10 cellular contexts compared by ENCODE assay signal in genomic region chr6:9140181-9140580, GRCh38.
A peak's percentile ranks its signal among the peaks of the same experiment; 100 is the strongest.
DNase-seq lines count a peak whose midpoint lies in the region; ATAC-seq and TF ChIP-seq lines count a peak whose summit lies in the region.
"Had no signal": no experiment of that assay in that cellular context is flagged by ENCODE, and none has a peak within 500 bp of the region (broad histone marks: within the 10 kb centered on the region; RNA-seq: fewer than 3 reads in every experiment).

No MANE protein-coding gene starts in this region.

- H3K4me1 Mint-ChIP-seq in MCF 10A (ENCODE audit: insufficient read depth, unreplicated experiment), result peaks cover 40% of the 10 kb centered on the region
- no peaks in the 10 kb centered on the region for H3K4me1 Mint-ChIP-seq in activated naive CD8-positive, alpha-beta T cell treated with anti-CD3 and anti-CD28 coated beads, Interleukin-2, amount 50 U/mL, for 24 hours
- H3K4me1 Mint-ChIP-seq: activated naive CD8-positive, alpha-beta T cell treated with anti-CD3 and anti-CD28 coated beads for 36 hours had no signal

- H3K9me3 ChIP-seq in GM23248 (ENCODE audit: low read depth), result no peaks in the 10 kb centered on the region
- H3K9me3 ChIP-seq in osteoblast (ENCODE audit: low read depth, low read length), result no peaks in the 10 kb centered on the region

- peak overlapping the region; percentile 61 for H3K4me2 ChIP-seq in GM23248 (ENCODE audit: unreplicated experiment)
- peak overlapping the region; percentile 34 for H3K4me2 ChIP-seq in osteoblast (ENCODE audit: insufficient read depth, low read length)

- no peaks in the 10 kb centered on the region for H3K27me3 Mint-ChIP-seq in MCF 10A (ENCODE audit: insufficient read depth, unreplicated experiment)
- peaks cover 1% of the 10 kb centered on the region for H3K27me3 Mint-ChIP-seq in activated naive CD8-positive, alpha-beta T cell treated with anti-CD3 and anti-CD28 coated beads, Interleukin-2, amount 50 U/mL, for 24 hours
- H3K27me3 Mint-ChIP-seq: activated naive CD8-positive, alpha-beta T cell treated with anti-CD3 and anti-CD28 coated beads for 36 hours had no signal

- no TSS peak for BruUV-seq in MCF 10A (replicated peaks; lab: Mats Ljungman, UMichigan)

- 16 to 19% methylated on average over 8 of the region's 8 CpGs for WGBS in GM23248 (ENCODE audit: low coverage in 1 of 2, low lambda C conversion rate in 2 of 2, missing lambda C conversion rate in 2 of 2), 2 experiments

- H3K36me3 ChIP-seq in GM23248 (ENCODE audit: low read depth) (no peaks in the 10 kb centered on the region), osteoblast (ENCODE audit: insufficient read depth, low read length) (no peaks in the 10 kb centered on the region)

- H4K20me1 ChIP-seq in GM23248 (ENCODE audit: insufficient read depth) (no peaks in the 10 kb centered on the region), osteoblast (ENCODE audit: insufficient read depth, low read length) (no peaks in the 10 kb centered on the region)

- in situ Hi-C loops in GM23248 (cut with MboI), result no loop called here

- DNase-seq in GM23248, result peak; percentile 44
- DNase-seq in NCI-H2171 (lab: John Stamatoyannopoulos, UW), result peak; percentile 86
- peak; percentile 74 for DNase-seq in MCF 10A (ENCODE audit: unreplicated experiment)
- no peak for DNase-seq in osteoblast (ENCODE audit: insufficient read length, low spot score, missing footprints)
- DNase-seq in left ventricle myocardium superior, result no peak
- DNase-seq in stimulated activated CD4-positive, alpha-beta T cell treated with anti-CD3 and anti-CD28 coated beads, Interleukin-4, amount 100 ng/mL, for 4 hours, result no peak
- no peak for DNase-seq in activated naive CD8-positive, alpha-beta T cell treated with anti-CD3 and anti-CD28 coated beads, Interleukin-2, amount 50 U/mL, for 24 hours
- DNase-seq: activated naive CD8-positive, alpha-beta T cell treated with anti-CD3 and anti-CD28 coated beads for 36 hours had no signal

- intact Hi-C loops in MCF 10A (cut with micrococcal nuclease), result loop anchor here (10.0 kb wide), 1 partner anchor 1275 kb away; the partner anchor contains the start of gene TFAP2A
- intact Hi-C loops in left ventricle myocardium superior (cut with micrococcal nuclease), result no loop called here

- H3F3A ChIP-seq in GM23248 (ENCODE audit: insufficient read depth), result peaks cover 29% of the 10 kb centered on the region

- H3K27ac ChIP-seq in GM23248, result peak overlapping the region; percentile 46
- H3K27ac ChIP-seq in osteoblast (ENCODE audit: low read depth, low read length), result no peak overlapping the region

- CTCF ChIA-PET in MCF 10A (lab: Yijun Ruan, JAX), result interaction anchor here (0.6 to 0.7 kb wide), 2 partner anchors 107 to 600 kb away, joined by 3 to 4 read pairs; no protein-coding TSS in a partner anchor

- no peaks in the 10 kb centered on the region for H3K36me3 Mint-ChIP-seq in MCF 10A (ENCODE audit: insufficient read depth, unreplicated experiment)
- no peaks in the 10 kb centered on the region for H3K36me3 Mint-ChIP-seq in activated naive CD8-positive, alpha-beta T cell treated with anti-CD3 and anti-CD28 coated beads, Interleukin-2, amount 50 U/mL, for 24 hours (ENCODE audit: low read depth)
- H3K36me3 Mint-ChIP-seq: activated naive CD8-positive, alpha-beta T cell treated with anti-CD3 and anti-CD28 coated beads for 36 hours had no signal

- H3K9me3 Mint-ChIP-seq in MCF 10A (ENCODE audit: unreplicated experiment), result peaks cover 8% of the 10 kb centered on the region
- peaks cover 7% of the 10 kb centered on the region for H3K9me3 Mint-ChIP-seq in activated naive CD8-positive, alpha-beta T cell treated with anti-CD3 and anti-CD28 coated beads, Interleukin-2, amount 50 U/mL, for 24 hours
- H3K9me3 Mint-ChIP-seq: activated naive CD8-positive, alpha-beta T cell treated with anti-CD3 and anti-CD28 coated beads for 36 hours had no signal

- no peak overlapping the region for H2AFZ ChIP-seq in GM23248
- no peak overlapping the region for H2AFZ ChIP-seq in osteoblast (ENCODE audit: low read length)

- H3K4me1 ChIP-seq in GM23248 (ENCODE audit: insufficient read depth) (peaks cover 29% of the 10 kb centered on the region), osteoblast (ENCODE audit: insufficient read depth, low read length) (peaks cover 19% of the 10 kb centered on the region)

- H3K79me2 ChIP-seq in GM23248 (ENCODE audit: insufficient read depth) (no peaks in the 10 kb centered on the region), osteoblast (ENCODE audit: insufficient read depth, low read length) (no peaks in the 10 kb centered on the region)

- POLR2A ChIA-PET in MCF 10A (lab: Yijun Ruan, JAX), result interaction anchor here (0.6 to 5.5 kb wide), 15 partner anchors 12 to 1281 kb away, joined by 3 to 43 read pairs (median 5); partner anchors contain the start of gene EEF1E1

- H3K4me3 Mint-ChIP-seq in MCF 10A (ENCODE audit: unreplicated experiment), result peak overlapping the region; percentile 54
- H3K4me3 Mint-ChIP-seq in activated naive CD8-positive, alpha-beta T cell treated with anti-CD3 and anti-CD28 coated beads, Interleukin-2, amount 50 U/mL, for 24 hours, result no peak overlapping the region
- H3K4me3 Mint-ChIP-seq: activated naive CD8-positive, alpha-beta T cell treated with anti-CD3 and anti-CD28 coated beads for 36 hours; WTC11 had no signal

- H3K4me3 ChIP-seq in GM23248 (peak overlapping the region; percentile 39), osteoblast (ENCODE audit: insufficient read depth, low read length) (peak overlapping the region; percentile 7)

- ATAC-seq in GM18873 (IDR thresholded peaks at IDR 0.05; ENCODE audit: low FRiP score, unreplicated experiment) (no peak), left ventricle myocardium superior (no peak)
- no peak for ATAC-seq in activated naive CD8-positive, alpha-beta T cell treated with anti-CD3 and anti-CD28 coated beads, Interleukin-2, amount 50 U/mL, for 24 hours
- ATAC-seq: WTC11 had no signal

- peak overlapping the region; percentile 76 for H3K27ac Mint-ChIP-seq in MCF 10A (ENCODE audit: low read depth, unreplicated experiment)
- no peak overlapping the region for H3K27ac Mint-ChIP-seq in activated naive CD8-positive, alpha-beta T cell treated with anti-CD3 and anti-CD28 coated beads, Interleukin-2, amount 50 U/mL, for 24 hours
- H3K27ac Mint-ChIP-seq: activated naive CD8-positive, alpha-beta T cell treated with anti-CD3 and anti-CD28 coated beads for 36 hours; WTC11 had no signal

- H3K9me2 ChIP-seq in GM23248 (ENCODE audit: insufficient read depth), result no peaks in the 10 kb centered on the region

- H3K9ac ChIP-seq in GM23248, result peak overlapping the region; percentile 46; the same call in 1 of the 2 replicates

- TF ChIP-seq CTCF in MCF 10A (IDR thresholded peaks at IDR 0.05; ENCODE audit: unreplicated experiment) (no peak), osteoblast (IDR thresholded peaks at IDR 0.05; ENCODE audit: extremely low read depth, low read depth, low read length) (no peak)

- H3K27me3 ChIP-seq in GM23248 (replicated peaks; ENCODE audit: insufficient read depth) (no peaks in the 10 kb centered on the region), osteoblast (ENCODE audit: insufficient read depth, low read length) (no peaks in the 10 kb centered on the region)

Comparison
In these comparisons a context has a peak if more than half of its experiments do, and no peak if none do; other contexts are left out.
1. DNase-seq: peak in GM23248 (single experiment), NCI-H2171 (single experiment) and MCF 10A (single experiment); none in osteoblast (single experiment), left ventricle myocardium superior (single experiment), stimulated activated CD4-positive, alpha-beta T cell treated with anti-CD3 and anti-CD28 coated beads, Interleukin-4, amount 100 ng/mL, for 4 hours (0 of 2) and activated naive CD8-positive, alpha-beta T cell treated with anti-CD3 and anti-CD28 coated beads, Interleukin-2, amount 50 U/mL, for 24 hours (single experiment).